In the genomic region with DNA sequence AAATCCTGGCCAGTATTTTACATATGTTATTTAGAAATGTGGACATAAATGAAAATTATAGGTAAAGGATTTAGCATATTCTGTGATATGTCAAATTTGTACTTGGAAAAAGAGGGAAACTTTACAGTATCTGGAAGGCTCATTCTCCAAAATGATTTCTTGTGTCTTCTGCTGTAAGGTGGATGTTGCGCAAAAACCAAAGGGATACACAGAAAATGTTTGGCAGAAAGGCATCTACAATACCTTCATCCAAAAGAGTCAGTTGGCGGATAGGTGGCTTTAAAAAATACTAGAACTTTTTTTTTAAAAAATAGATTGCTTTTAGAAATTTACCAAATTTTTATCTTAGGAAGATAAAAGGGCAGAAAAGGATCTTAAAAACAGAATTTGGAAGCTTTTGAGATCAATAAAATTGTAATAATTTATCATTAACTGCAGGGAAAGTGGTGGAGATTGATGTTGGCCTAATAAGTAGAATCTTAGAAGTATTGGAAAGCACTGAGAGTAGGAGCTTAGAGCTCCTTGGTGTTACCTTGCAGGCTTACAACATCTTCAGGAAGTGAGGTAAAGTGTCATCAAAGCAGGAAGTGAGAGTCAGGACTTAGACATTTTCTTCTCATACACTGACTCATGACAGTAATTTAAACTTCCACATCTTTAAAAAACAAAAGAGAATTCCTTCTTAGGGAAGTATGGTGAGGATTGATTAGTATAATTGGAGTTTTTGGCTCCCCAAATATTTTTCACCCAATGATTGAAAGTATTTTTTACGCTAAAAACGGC, we compare ENCODE assay signal across 8 cellular contexts. TPM values are rescaled to one million over a fixed set of nuclear protein-coding genes. Genes with fewer than 3 reads are reported as not detected.
DNase-seq lines count a peak whose midpoint lies in the region; ATAC-seq, FAIRE-seq and TF ChIP-seq lines count a peak whose summit lies in the region.

No MANE protein-coding gene starts in this region.

- H3K4me3 ChIP-seq in left ventricle myocardium inferior = peak overlapping the region; percentile 84
- peak overlapping the region in 2 of 3 experiments; percentile 62 to 88 for H3K4me3 ChIP-seq in endothelial cell of umbilical vein (replicated peaks in 1 of 3; ENCODE audit: insufficient read depth in 1 of 3, low read depth in 1 of 3, low read length in 3 of 3)

- intact Hi-C loops in left ventricle myocardium inferior (cut with micrococcal nuclease) (no loop called here), Right ventricle myocardium superior (cut with DNase I) (no loop called here), endothelial cell of umbilical vein (cut with micrococcal nuclease) (loop anchor here (2.0 to 10.0 kb wide), 5 partner anchors 43 to 799 kb away; a partner anchor contains a TSS), head of caudate nucleus (cut with DNase I) (no loop called here)

- CTCF ChIA-PET in endothelial cell of umbilical vein (lab: Charles Lee) = interaction anchor here (0.7 to 2.5 kb wide), 4 partner anchors 11 to 113 kb away, joined by 3 to 7 read pairs (median 4); no protein-coding TSS in a partner anchor

- peaks cover 50% of the 10 kb centered on the region for H3K79me2 ChIP-seq in endothelial cell of umbilical vein (ENCODE audit: control insufficient read depth, insufficient read depth, low read length)

- H3K4me3 Mint-ChIP-seq in stimulated activated effector memory CD8-positive, alpha-beta T cell treated with anti-CD3 and anti-CD28 coated beads, Interleukin-12 subunit alpha, Interleukin-12 subunit beta, amount 100 ng/mL, for 72 hours = peak overlapping the region; percentile 84

- H3K27ac Mint-ChIP-seq in stimulated activated effector memory CD8-positive, alpha-beta T cell treated with anti-CD3 and anti-CD28 coated beads, Interleukin-12 subunit alpha, Interleukin-12 subunit beta, amount 100 ng/mL, for 72 hours = peak overlapping the region; percentile 98

- POLR2A ChIA-PET in endothelial cell of umbilical vein (lab: Charles Lee) = interaction anchor here (1.0 kb wide), 1 partner anchor 9 kb away, joined by 6 read pairs; no protein-coding TSS in a partner anchor

- peaks cover 92% of the 10 kb centered on the region for H3K36me3 Mint-ChIP-seq in stimulated activated effector memory CD8-positive, alpha-beta T cell treated with anti-CD3 and anti-CD28 coated beads, Interleukin-12 subunit alpha, Interleukin-12 subunit beta, amount 100 ng/mL, for 72 hours

- peak overlapping the region; percentile 99 for H3K4me2 ChIP-seq in endothelial cell of umbilical vein (ENCODE audit: insufficient read depth, low read length)

- H3K9ac ChIP-seq in endothelial cell of umbilical vein (replicated peaks; ENCODE audit: extremely low read depth, insufficient read depth, low read length) = peak overlapping the region; percentile 76

- H3K36me3 ChIP-seq in left ventricle myocardium inferior (peaks cover 5% of the 10 kb centered on the region), endothelial cell of umbilical vein (ENCODE audit: control insufficient read depth in 2 of 2, extremely low read depth in 1 of 2, insufficient read depth in 2 of 2, low read length in 2 of 2) (peaks cover 4 to 27% of the 10 kb centered on the region in 2 experiments)

- ATAC-seq in Right ventricle myocardium superior (ENCODE audit: poor library complexity) (no peak), HG03064 (IDR thresholded peaks at IDR 0.05; ENCODE audit: low read depth, unreplicated experiment) (peak; percentile 20)
- no peak for ATAC-seq in stimulated activated effector memory CD8-positive, alpha-beta T cell treated with anti-CD3 and anti-CD28 coated beads, Interleukin-12 subunit alpha, Interleukin-12 subunit beta, amount 100 ng/mL, for 72 hours

- TSS peak; percentile 69 for BruUV-seq in endothelial cell of umbilical vein (replicated peaks; lab: Mats Ljungman, UMichigan)

- H2AFZ ChIP-seq in endothelial cell of umbilical vein (ENCODE audit: low read depth, low read length) = no peak overlapping the region

- peak; percentile 74 for FAIRE-seq in endothelial cell of umbilical vein (lab: Jason Lieb, UNC)

- dilution Hi-C loops in endothelial cell of umbilical vein (cut with MboI; ENCODE audit: extremely low pct_ligation_motif_present, low sequenced_read_pairs) = no loop called here

- no peaks in the 10 kb centered on the region for H3K9me1 ChIP-seq in endothelial cell of umbilical vein (replicated peaks; ENCODE audit: control insufficient read depth, extremely low read depth, insufficient read depth, low read length)

- H3K27me3 ChIP-seq in left ventricle myocardium inferior (ENCODE audit: low read depth) = no peaks in the 10 kb centered on the region
- no peaks in the 10 kb centered on the region for H3K27me3 ChIP-seq in endothelial cell of umbilical vein (ENCODE audit: control insufficient read depth in 2 of 2, insufficient read depth in 2 of 2, low read length in 2 of 2)

- no peaks in the 10 kb centered on the region for H3K9me3 ChIP-seq in left ventricle myocardium inferior (replicated peaks)
- H3K9me3 ChIP-seq in endothelial cell of umbilical vein (replicated peaks; ENCODE audit: control insufficient read depth, insufficient read depth, low read length) = no peaks in the 10 kb centered on the region

- peaks cover 50% of the 10 kb centered on the region for H3K4me1 Mint-ChIP-seq in stimulated activated effector memory CD8-positive, alpha-beta T cell treated with anti-CD3 and anti-CD28 coated beads, Interleukin-12 subunit alpha, Interleukin-12 subunit beta, amount 100 ng/mL, for 72 hours

- peak; percentile 79 for TF ChIP-seq POLR2A in endothelial cell of umbilical vein (IDR thresholded peaks at IDR 0.05; ENCODE audit: low read depth, low read length)

- no peaks in the 10 kb centered on the region for H3K9me3 Mint-ChIP-seq in stimulated activated effector memory CD8-positive, alpha-beta T cell treated with anti-CD3 and anti-CD28 coated beads, Interleukin-12 subunit alpha, Interleukin-12 subunit beta, amount 100 ng/mL, for 72 hours

- H3K27ac ChIP-seq in left ventricle myocardium inferior (replicated peaks) (no peak overlapping the region), endothelial cell of umbilical vein (ENCODE audit: insufficient read depth, low read depth, low read length) (peak overlapping the region; percentile 97)

- TF ChIP-seq CTCF in left ventricle myocardium inferior (IDR thresholded peaks at IDR 0.05; ENCODE audit: borderline replicate concordance) (no peak), endothelial cell of umbilical vein (IDR thresholded peaks at IDR 0.05; ENCODE audit: extremely low read depth in 1 of 2, insufficient read depth in 1 of 2, low read depth in 1 of 2, low read length in 2 of 2) (no peak)

- no peak for DNase-seq in left ventricle myocardium inferior
- no peak for DNase-seq in Right ventricle myocardium superior
- DNase-seq in RPMI7951 (ENCODE audit: low read depth) = peak; percentile 74
- peak; percentile 64 for DNase-seq in endothelial cell of umbilical vein (ENCODE audit: low read depth, low spot score)
- no peak for DNase-seq in stimulated activated effector memory CD8-positive, alpha-beta T cell treated with anti-CD3 and anti-CD28 coated beads, Interleukin-12 subunit alpha, Interleukin-12 subunit beta, amount 100 ng/mL, for 72 hours (ENCODE audit: low spot score in 2 of 2)
- no peak for DNase-seq in NCI-H345 treated with DMSO at 0.1 percent for 48 hours (lab: John Stamatoyannopoulos, UW; ENCODE audit: unreplicated experiment)
- DNase-seq in head of caudate nucleus = no peak

- H4K20me1 ChIP-seq in endothelial cell of umbilical vein (replicated peaks; ENCODE audit: control insufficient read depth, extremely low read depth, insufficient read depth, low read length) = no peaks in the 10 kb centered on the region

- peaks cover 23% of the 10 kb centered on the region for H3K4me1 ChIP-seq in left ventricle myocardium inferior
- peaks cover 58% of the 10 kb centered on the region for H3K4me1 ChIP-seq in endothelial cell of umbilical vein (ENCODE audit: control insufficient read depth, extremely low read depth, insufficient read depth, low read length)

TF ChIP-seq in endothelial cell of umbilical vein, 7 proteins besides CTCF, POLR2A, EP300 and RAD21:
- TF ChIP-seq FOS (IDR thresholded peaks at IDR 0.05; ENCODE audit: borderline replicate concordance, insufficient read depth, low read length) (peak; percentile 82), POLR2AphosphoS5 (IDR thresholded peaks at IDR 0.05; ENCODE audit: insufficient read depth, low read depth, low read length) (peak; percentile 78), GATA2 (IDR thresholded peaks at IDR 0.05; ENCODE audit: insufficient read depth, insufficient read length, low read depth, low read length) (no peak), EZH2 (IDR thresholded peaks at IDR 0.05; ENCODE audit: borderline replicate concordance, low read depth, low read length, severe bottlenecking) (no peak), JUN (IDR thresholded peaks at IDR 0.05; ENCODE audit: borderline replicate concordance, insufficient read depth, insufficient read length, low read depth) (peak; percentile 91)

RNA-seq across cellular contexts. Expression of a gene that starts 2.1 kb away (rescaled TPM):
- total RNA-seq in left ventricle myocardium inferior = 3.3 TPM
- total RNA-seq in Right ventricle myocardium superior = 3.7 TPM
- total RNA-seq in RPMI7951 (2014; rRNA removed; shearing (Covaris generic)) = 19.4 and 24.5 TPM in 2 replicates
- total RNA-seq in endothelial cell of umbilical vein = 42.4 and 47.6 TPM in 2 replicates
- 9.1 and 14.7 TPM in 2 replicates for polyA plus RNA-seq in endothelial cell of umbilical vein
- polyA plus RNA-seq in endothelial cell of umbilical vein (2011; cell fraction: cytosol; rRNA removed) = 4.4 and 6.3 TPM in 2 replicates
- polyA plus RNA-seq in endothelial cell of umbilical vein (2011; cell fraction: nucleus; rRNA removed) = 98.7 and 150 TPM in 2 replicates
- polyA plus RNA-seq in endothelial cell of umbilical vein (2012) = 34.6 and 55.6 TPM in 2 replicates
- polyA minus RNA-seq in endothelial cell of umbilical vein = 31.0 and 38.3 TPM in 2 replicates
- 9.1 TPM for polyA minus RNA-seq in endothelial cell of umbilical vein (2011; cell fraction: cytosol; rRNA and poly(A)+ RNA removed)
- polyA minus RNA-seq in endothelial cell of umbilical vein (2011; cell fraction: nucleus; rRNA and poly(A)+ RNA removed) = 136 and 161 TPM in 2 replicates

Comparison
In these comparisons a context has a peak if more than half of its experiments do, and no peak if none do; other contexts are left out.
1. DNase-seq: peak in RPMI7951 (single experiment) and endothelial cell of umbilical vein (single experiment); none in left ventricle myocardium inferior (single experiment), Right ventricle myocardium superior (single experiment), stimulated activated effector memory CD8-positive, alpha-beta T cell treated with anti-CD3 and anti-CD28 coated beads, Interleukin-12 subunit alpha, Interleukin-12 subunit beta, amount 100 ng/mL, for 72 hours (0 of 2), NCI-H345 treated with DMSO at 0.1 percent for 48 hours (single experiment) and head of caudate nucleus (0 of 42).